ENCODE assay signal across 17 cellular contexts in genomic region chr19:38844093-38844686, GRCh38. TPM values are rescaled to one million over a fixed set of nuclear protein-coding genes. Genes with fewer than 3 reads are reported as not detected.
A peak's percentile ranks its signal among the peaks of the same experiment; 100 is the strongest.
DNase-seq lines count a peak whose midpoint lies in the region; ATAC-seq and TF ChIP-seq lines count a peak whose summit lies in the region.
"Had no signal": no experiment of that assay in that cellular context is flagged by ENCODE, and none has a peak within 500 bp of the region (broad histone marks: within the 10 kb centered on the region; RNA-seq: fewer than 3 reads in every experiment).

No MANE protein-coding gene starts in this region.

- peaks cover 89% of the 10 kb centered on the region for H3K4me1 Mint-ChIP-seq in activated T-cell treated with anti-CD3 and anti-CD28 coated beads, Interleukin-2, amount 50 U/mL, for 24 hours (ENCODE audit: low read depth)
- H3K4me1 Mint-ChIP-seq in IgD-negative memory B cell (peaks cover 20 to 56% (median 41%) of the 10 kb centered on the region in 3 donors), brain (peaks cover 64% of the 10 kb centered on the region)
- peaks cover 89% of the 10 kb centered on the region for H3K4me1 Mint-ChIP-seq in stimulated activated effector memory CD8-positive, alpha-beta T cell treated with anti-CD3 and anti-CD28 coated beads, Interleukin-12 subunit alpha, Interleukin-12 subunit beta, amount 100 ng/mL, for 72 hours

- peak; percentile 37 for ATAC-seq in stimulated activated effector memory CD8-positive, alpha-beta T cell treated with anti-CD3 and anti-CD28 coated beads, Interleukin-12 subunit alpha, Interleukin-12 subunit beta, amount 100 ng/mL, for 72 hours
- ATAC-seq in GM19328 (IDR thresholded peaks at IDR 0.05; ENCODE audit: unreplicated experiment): no peak
- ATAC-seq: left colon had no signal

- no peaks in the 10 kb centered on the region for H3K9me3 Mint-ChIP-seq in activated T-cell treated with anti-CD3 and anti-CD28 coated beads, Interleukin-2, amount 50 U/mL, for 24 hours
- H3K9me3 Mint-ChIP-seq in IgD-negative memory B cell: no peaks in the 10 kb centered on the region
- H3K9me3 Mint-ChIP-seq in brain: no peaks in the 10 kb centered on the region
- H3K9me3 Mint-ChIP-seq in stimulated activated effector memory CD8-positive, alpha-beta T cell treated with anti-CD3 and anti-CD28 coated beads, Interleukin-12 subunit alpha, Interleukin-12 subunit beta, amount 100 ng/mL, for 72 hours: no peaks in the 10 kb centered on the region
- H3K9me3 Mint-ChIP-seq: dendritic cell treated with granulocyte-macrophage colony-stimulating factor and Interleukin-4, amounts not matched to agents 40 ng/mL and 50 ng/mL, for 4 days had no signal

- no peak for DNase-seq in activated T-cell treated with anti-CD3 and anti-CD28 coated beads, Interleukin-2, amount 50 U/mL, for 24 hours
- no peak for DNase-seq in activated T-cell treated with anti-CD3 and anti-CD28 coated beads, Interleukin-2, amount 50 U/mL, for 1 hour
- no peak for DNase-seq in stimulated activated effector memory CD8-positive, alpha-beta T cell treated with anti-CD3 and anti-CD28 coated beads, Interleukin-12 subunit alpha, Interleukin-12 subunit beta, amount 100 ng/mL, for 72 hours (ENCODE audit: low spot score in 2 of 2)
- DNase-seq in hippocampal formation (lab: John Stamatoyannopoulos, UW): no peak
- no peak for DNase-seq in DMS53 (lab: John Stamatoyannopoulos, UW)
- DNase-seq: activated CD8-positive, alpha-beta memory T cell treated with anti-CD3 and anti-CD28 coated beads for 24 hours; amygdala; esophagus squamous epithelium; KBM-7; left colon; NCI-H1436; NCI-H524; sigmoid colon had no signal

- H3K4me3 Mint-ChIP-seq in activated T-cell treated with anti-CD3 and anti-CD28 coated beads, Interleukin-2, amount 50 U/mL, for 24 hours: peak overlapping the region; percentile 26
- H3K4me3 Mint-ChIP-seq in IgD-negative memory B cell (peak overlapping the region in 3 of 4 donors; percentile 4 to 87 (median 30)), brain (peak overlapping the region in 1 of 5 experiments; percentile 29)
- H3K4me3 Mint-ChIP-seq in stimulated activated effector memory CD8-positive, alpha-beta T cell treated with anti-CD3 and anti-CD28 coated beads, Interleukin-12 subunit alpha, Interleukin-12 subunit beta, amount 100 ng/mL, for 72 hours: peak overlapping the region; percentile 69
- H3K4me3 Mint-ChIP-seq: dendritic cell treated with granulocyte-macrophage colony-stimulating factor and Interleukin-4, amounts not matched to agents 40 ng/mL and 50 ng/mL, for 4 days had no signal

- H3K27me3 Mint-ChIP-seq in activated T-cell treated with anti-CD3 and anti-CD28 coated beads, Interleukin-2, amount 50 U/mL, for 24 hours: no peaks in the 10 kb centered on the region
- H3K27me3 Mint-ChIP-seq in IgD-negative memory B cell (no peaks in the 10 kb centered on the region), brain (peaks cover 5% of the 10 kb centered on the region)
- H3K27me3 Mint-ChIP-seq: dendritic cell treated with granulocyte-macrophage colony-stimulating factor and Interleukin-4, amounts not matched to agents 40 ng/mL and 50 ng/mL, for 4 days had no signal

- H3K27ac Mint-ChIP-seq in activated T-cell treated with anti-CD3 and anti-CD28 coated beads, Interleukin-2, amount 50 U/mL, for 24 hours: peak overlapping the region; percentile 100
- peak overlapping the region in 2 of 3 donors; percentile 47 to 71 for H3K27ac Mint-ChIP-seq in IgD-negative memory B cell
- H3K27ac Mint-ChIP-seq in brain: peak overlapping the region in 3 of 5 experiments; percentile 2 to 12 (median 11)
- peak overlapping the region; percentile 90 for H3K27ac Mint-ChIP-seq in stimulated activated effector memory CD8-positive, alpha-beta T cell treated with anti-CD3 and anti-CD28 coated beads, Interleukin-12 subunit alpha, Interleukin-12 subunit beta, amount 100 ng/mL, for 72 hours
- H3K27ac Mint-ChIP-seq: dendritic cell treated with granulocyte-macrophage colony-stimulating factor and Interleukin-4, amounts not matched to agents 40 ng/mL and 50 ng/mL, for 4 days had no signal

- H3K36me3 Mint-ChIP-seq in activated T-cell treated with anti-CD3 and anti-CD28 coated beads, Interleukin-2, amount 50 U/mL, for 24 hours (ENCODE audit: low read depth): peaks cover 100% of the 10 kb centered on the region
- H3K36me3 Mint-ChIP-seq in IgD-negative memory B cell: peaks cover 10% of the 10 kb centered on the region
- H3K36me3 Mint-ChIP-seq in brain: peaks cover 95% of the 10 kb centered on the region
- peaks cover 100% of the 10 kb centered on the region for H3K36me3 Mint-ChIP-seq in stimulated activated effector memory CD8-positive, alpha-beta T cell treated with anti-CD3 and anti-CD28 coated beads, Interleukin-12 subunit alpha, Interleukin-12 subunit beta, amount 100 ng/mL, for 72 hours

- no peak for TF ChIP-seq CTCF in brain (conservative IDR thresholded peaks at IDR 0.05)

RNA-seq across cellular contexts. Expression of gene HNRNPL, which starts 5.6 kb away (rescaled TPM):
- polyA plus RNA-seq in IgD-negative memory B cell (78.9 TPM), brain (ENCODE audit: insufficient read depth, low read depth, low replicate concordance) (465 TPM)

RNA-seq across cellular contexts. Expression of gene ECH1, which starts 12.6 kb away (rescaled TPM):
- 307 TPM for polyA plus RNA-seq in IgD-negative memory B cell
- 280 TPM for polyA plus RNA-seq in brain (ENCODE audit: insufficient read depth, low read depth, low replicate concordance)

RNA-seq across cellular contexts. Expression of gene LGALS4, which starts 31.4 kb away (rescaled TPM):
- not detected for polyA plus RNA-seq in IgD-negative memory B cell
- 0.93 TPM for polyA plus RNA-seq in brain (ENCODE audit: insufficient read depth, low read depth, low replicate concordance)

RNA-seq across cellular contexts. Expression of gene RINL, which starts 33.9 kb away (rescaled TPM):
- polyA plus RNA-seq in IgD-negative memory B cell (61.3 TPM), brain (ENCODE audit: insufficient read depth, low read depth, low replicate concordance) (4.3 TPM)

RNA-seq across cellular contexts. Expression of gene LGALS7B, which starts 55.2 kb away (rescaled TPM):
- not detected for polyA plus RNA-seq in IgD-negative memory B cell
- not detected for polyA plus RNA-seq in brain (ENCODE audit: insufficient read depth, low read depth, low replicate concordance)

Comparison
In these comparisons a context has a peak if more than half of its experiments do, and no peak if none do; other contexts are left out.
1. H3K27ac Mint-ChIP-seq: peak in every context shown above with its lines; median percentile 100 in activated T-cell treated with anti-CD3 and anti-CD28 coated beads, Interleukin-2, amount 50 U/mL, for 24 hours; 90 in stimulated activated effector memory CD8-positive, alpha-beta T cell treated with anti-CD3 and anti-CD28 coated beads, Interleukin-12 subunit alpha, Interleukin-12 subunit beta, amount 100 ng/mL, for 72 hours; 59 in IgD-negative memory B cell; 11 in brain.